In genomic region chr11:6332066-6332465, GRCh38 we compare ENCODE assay signal across 31 cellular contexts. TPM values are rescaled to one million over a fixed set of nuclear protein-coding genes. Genes with fewer than 3 reads are reported as not detected.
"Had no signal": no experiment of that assay in that cellular context is flagged by ENCODE, and none has a peak within 500 bp of the region (broad histone marks: within the 10 kb centered on the region; RNA-seq: fewer than 3 reads in every experiment).

No MANE protein-coding gene starts in this region.

- H3K9me3 ChIP-seq: gastroesophageal sphincter had no signal

- H3K4me3 ChIP-seq: coronary artery, dorsolateral prefrontal cortex, gastroesophageal sphincter had no signal

- H3K36me3 ChIP-seq: brain microvascular endothelial cell, WERI-Rb-1 had no signal

- H3K4me3 Mint-ChIP-seq: activated B cell treated with CpG ODN at 0.5 μM for 24 hours; activated CD8-positive, alpha-beta T cell treated with anti-CD3 and anti-CD28 coated beads for 36 hours; activated naive CD8-positive, alpha-beta T cell; activated T-cell treated with anti-CD3 and anti-CD28 coated beads, Interleukin-2, amount 50 U/mL, for 4 hours; activated T-helper 17 cell treated with anti-CD3 and anti-CD28 coated beads, Interleukin-2, amount 50 U/mL, for 72 hours; central memory CD8-positive, alpha-beta T cell; dendritic cell treated with granulocyte-macrophage colony-stimulating factor and Interleukin-4, amounts not matched to agents 40 ng/mL and 50 ng/mL, for 4 days; endodermal cell; T-helper 17 cell; T-helper 2 cell treated with Interferon-gamma antibody and Interleukin-4, amounts not matched to agents 5 μg/mL and 100 μg/mL, for 36 hours had no signal

- H3K36me3 Mint-ChIP-seq: activated naive CD8-positive, alpha-beta T cell had no signal

- H3K9me3 Mint-ChIP-seq: activated CD8-positive, alpha-beta T cell treated with anti-CD3 and anti-CD28 coated beads for 36 hours; activated T-cell treated with anti-CD3 and anti-CD28 coated beads, Interleukin-2, amount 50 U/mL, for 4 hours; activated T-helper 17 cell treated with anti-CD3 and anti-CD28 coated beads, Interleukin-2, amount 50 U/mL, for 72 hours; central memory CD8-positive, alpha-beta T cell; dendritic cell treated with granulocyte-macrophage colony-stimulating factor and Interleukin-4, amounts not matched to agents 40 ng/mL and 50 ng/mL, for 4 days; endodermal cell; T-helper 2 cell treated with Interferon-gamma antibody and Interleukin-4, amounts not matched to agents 5 μg/mL and 100 μg/mL, for 36 hours had no signal

- H3K27ac Mint-ChIP-seq: activated B cell treated with CpG ODN at 0.5 μM for 24 hours; activated CD8-positive, alpha-beta T cell treated with anti-CD3 and anti-CD28 coated beads for 36 hours; activated naive CD8-positive, alpha-beta T cell; activated T-helper 17 cell treated with anti-CD3 and anti-CD28 coated beads, Interleukin-2, amount 50 U/mL, for 72 hours; dendritic cell treated with granulocyte-macrophage colony-stimulating factor and Interleukin-4, amounts not matched to agents 40 ng/mL and 50 ng/mL, for 4 days; endodermal cell; T-helper 17 cell; T-helper 2 cell treated with Interferon-gamma antibody and Interleukin-4, amounts not matched to agents 5 μg/mL and 100 μg/mL, for 36 hours had no signal

- ATAC-seq: activated CD4-positive, CD25-positive, alpha-beta regulatory T cell treated with anti-CD3 and anti-CD28 coated beads, Interleukin-2, amount 50 U/mL, for 24 hours; activated CD8-positive, alpha-beta T cell treated with anti-CD3 and anti-CD28 coated beads for 36 hours; activated T-cell treated with anti-CD3 and anti-CD28 coated beads, Interleukin-2, amount 50 U/mL, for 4 hours; activated T-helper 17 cell treated with anti-CD3 and anti-CD28 coated beads, Interleukin-2, amount 50 U/mL, for 72 hours; esophagus mucosa; gastroesophageal sphincter; T-helper 17 cell had no signal

- H3K27me3 ChIP-seq: brain microvascular endothelial cell, gastroesophageal sphincter had no signal

- DNase-seq: activated B cell treated with CpG ODN at 0.5 μM for 24 hours; activated CD4-positive, alpha-beta T cell treated with anti-CD3 and anti-CD28 coated beads for 48 hours; activated CD4-positive, alpha-beta T cell treated with anti-CD3 and anti-CD28 coated beads, Interleukin-2, amount 50 U/mL, for 1 hour; activated CD4-positive, alpha-beta T cell treated with anti-CD3 and anti-CD28 coated beads, Interleukin-2, amount 50 U/mL, for 48 hours; activated CD8-positive, alpha-beta memory T cell treated with anti-CD3 and anti-CD28 coated beads for 24 hours; activated CD8-positive, alpha-beta T cell treated with anti-CD3 and anti-CD28 coated beads for 36 hours; activated effector memory CD4-positive, alpha-beta T cell treated with Interleukin-2 at 50 U/mL for 16 hours; activated gamma-delta T cell treated with Interleukin-2 at 50 U/mL for 16 hours; activated naive CD4-positive, alpha-beta T cell treated with anti-CD3 and anti-CD28 coated beads, Interleukin-2, amount 50 U/mL, for 16 hours; activated naive CD4-positive, alpha-beta T cell treated with Interleukin-2 at 50 U/mL for 16 hours; activated T-cell treated with anti-CD3 and anti-CD28 coated beads, Interleukin-2, amount 50 U/mL, for 4 hours; amniotic stem cell; anterior cingulate cortex; brain microvascular endothelial cell; dorsolateral prefrontal cortex; effector memory CD4-positive, alpha-beta T cell; endodermal cell; foreskin melanocyte; T-helper 1 cell; T-helper 17 cell; T1000; WERI-Rb-1 had no signal

- H3K27ac ChIP-seq: brain microvascular endothelial cell, coronary artery, dorsolateral prefrontal cortex, gastroesophageal sphincter, WERI-Rb-1 had no signal

- H3K4me1 Mint-ChIP-seq: activated B cell treated with CpG ODN at 0.5 μM for 24 hours; activated T-helper 17 cell treated with anti-CD3 and anti-CD28 coated beads, Interleukin-2, amount 50 U/mL, for 72 hours; central memory CD8-positive, alpha-beta T cell; T-helper 17 cell had no signal

RNA-seq across cellular contexts. Expression of gene CAVIN3, which starts 11.8 kb away (rescaled TPM):
- total RNA-seq: T-helper 17 cell had no signal
